ENCODE assay signal across 21 cellular contexts in the genomic region with DNA sequence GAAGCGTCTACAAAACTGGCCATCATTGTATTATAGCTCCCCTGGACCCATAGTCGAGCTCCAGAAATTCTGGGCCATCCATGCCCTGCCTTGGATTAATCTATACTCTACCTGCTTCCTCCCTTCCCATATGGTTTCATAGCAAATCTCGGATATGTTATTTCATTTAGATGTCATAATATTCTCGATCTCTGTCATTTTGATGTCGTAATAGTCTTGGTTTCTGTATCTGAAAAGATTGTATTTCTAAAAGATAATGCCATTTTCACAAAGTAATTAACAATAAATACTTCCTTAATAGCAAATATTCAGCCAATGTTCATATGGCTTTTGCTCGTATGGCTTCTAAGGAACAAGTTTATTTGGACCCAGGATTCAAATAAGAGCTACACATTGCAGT.
"Had no signal": no experiment of that assay in that cellular context is flagged by ENCODE, and none has a peak within 500 bp of the region (broad histone marks: within the 10 kb centered on the region; RNA-seq: fewer than 3 reads in every experiment).

No MANE protein-coding gene starts in this region.

- H3K9me3 ChIP-seq: MG63, SJSA1 had no signal

- DNase-seq: Karpas-422, KG1, MG63, NCI-H1092, NCI-H1105 treated with DMSO at 0.1 percent for 48 hours, NCI-H1417 treated with DMSO at 0.1 percent for 48 hours, NCI-H146, NCI-H1694 treated with DMSO at 0.1 percent for 48 hours, NCI-H1930, NCI-H2081 treated with DMSO at 0.1 percent for 48 hours, NCI-H2171, NCI-H226, NCI-H446, NCI-H510A, NCI-H524 treated with DMSO at 0.1 percent for 48 hours, NCI-H69, NCI-H774, Right ventricle myocardium superior, RPMI8226, SIG-M5 had no signal
